Comparison of ENCODE assay signal across 1 cellular context in genomic region chr17:42098747-42099399, GRCh38.
TF ChIP-seq lines count a peak whose summit lies in the region.

No MANE protein-coding gene starts in this region.

TF ChIP-seq in IMR-90, 13 proteins besides CTCF, POLR2A, EP300 and RAD21:
- no peak for TF ChIP-seq ELK1 (IDR thresholded peaks at IDR 0.05; ENCODE audit: borderline replicate concordance, low read depth, low read length)
- TF ChIP-seq SMC3 (IDR thresholded peaks at IDR 0.05; ENCODE audit: low read depth, low read length) = no peak
- no peak for TF ChIP-seq CEBPB (IDR thresholded peaks at IDR 0.05; ENCODE audit: low read depth, low read length)
- TF ChIP-seq MXI1 (IDR thresholded peaks at IDR 0.05; ENCODE audit: borderline replicate concordance, low read depth, low read length) = no peak
- TF ChIP-seq USF2 (IDR thresholded peaks at IDR 0.05; ENCODE audit: low read depth, low read length) = no peak
- TF ChIP-seq MAZ (IDR thresholded peaks at IDR 0.05; ENCODE audit: borderline replicate concordance, low read depth, low read length) = no peak
- no peak for TF ChIP-seq RFX5 (IDR thresholded peaks at IDR 0.05; ENCODE audit: low read depth, low read length)
- TF ChIP-seq RCOR1 (IDR thresholded peaks at IDR 0.05; ENCODE audit: insufficient replicate concordance, low read length) = no peak
- no peak for TF ChIP-seq NFE2L2 (IDR thresholded peaks at IDR 0.05; ENCODE audit: low read depth, low read length)
- no peak for TF ChIP-seq MAFK (IDR thresholded peaks at IDR 0.05; ENCODE audit: low read depth, low read length)
- no peak for TF ChIP-seq CHD1 (IDR thresholded peaks at IDR 0.05; ENCODE audit: low read depth, low read length)
- no peak for TF ChIP-seq FOS (IDR thresholded peaks at IDR 0.05; ENCODE audit: low read depth, low read length)
- no peak for TF ChIP-seq BHLHE40 (IDR thresholded peaks at IDR 0.05; ENCODE audit: low read depth, low read length)
